Comparison of ENCODE assay signal across 8 cellular contexts in the genomic region with DNA sequence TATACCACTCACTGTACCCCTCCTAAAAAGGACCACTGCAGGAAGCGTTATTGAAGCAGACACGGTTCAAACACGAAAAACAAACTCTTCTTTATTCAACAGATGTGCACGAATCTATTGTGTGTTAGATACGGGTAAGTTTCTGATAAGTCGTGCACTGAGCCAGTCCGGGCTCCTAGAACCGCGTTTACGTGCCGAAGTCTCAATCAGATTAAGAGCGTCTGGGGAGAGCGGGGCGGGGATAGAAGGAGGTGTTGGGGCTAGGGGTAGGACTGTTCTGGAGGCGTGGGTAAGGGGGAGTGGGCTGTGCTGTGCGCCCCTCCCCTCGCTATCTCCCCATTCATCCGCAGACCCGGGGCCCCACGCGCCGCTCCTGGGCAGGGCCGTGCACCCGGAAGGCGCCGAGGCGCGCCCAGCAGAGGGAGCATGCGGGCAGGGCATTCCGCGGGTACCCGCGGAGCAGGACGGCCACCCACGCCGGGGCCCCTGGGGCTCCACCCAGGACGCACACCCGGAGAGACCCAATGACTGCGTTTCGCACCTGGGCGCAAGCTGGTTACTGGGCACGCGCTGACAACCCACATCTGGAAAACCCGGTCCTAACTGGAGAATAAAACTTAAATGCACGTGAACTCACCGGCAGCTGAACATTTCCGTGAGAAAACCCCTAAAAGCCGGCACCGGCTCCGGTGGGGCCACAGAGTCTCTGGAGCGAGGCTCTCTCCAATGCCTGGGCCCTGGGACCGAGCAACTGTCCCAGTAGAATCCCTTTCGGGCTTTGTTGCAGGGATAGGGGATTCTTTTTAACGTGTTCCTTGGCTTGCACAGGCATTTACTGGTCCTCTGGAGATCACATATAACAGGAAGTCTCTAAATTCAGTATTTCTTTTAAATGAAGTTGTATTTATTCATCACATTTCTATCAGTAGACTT. TPM values are rescaled to one million over a fixed set of nuclear protein-coding genes. Genes with fewer than 3 reads are reported as not detected.
A peak's percentile ranks its signal among the peaks of the same experiment; 100 is the strongest.
DNase-seq lines count a peak whose midpoint lies in the region; ATAC-seq and TF ChIP-seq lines count a peak whose summit lies in the region.

No MANE protein-coding gene starts in this region.

- H3K9me3 Mint-ChIP-seq in IgD-negative memory B cell = peaks cover 0 to 2% (median 0%) of the 10 kb centered on the region in 3 donors
- no peaks in the 10 kb centered on the region for H3K9me3 Mint-ChIP-seq in activated naive CD4-positive, alpha-beta T cell treated with anti-CD3 and anti-CD28 coated beads for 36 hours

- H3K4me3 ChIP-seq in SJSA1 = peak overlapping the region; percentile 28
- H3K4me3 ChIP-seq in gastroesophageal sphincter = peak overlapping the region; percentile 30 to 58
- peak overlapping the region; percentile 51 for H3K4me3 ChIP-seq in suprapubic skin

- TF ChIP-seq CTCF in gastroesophageal sphincter (IDR thresholded peaks at IDR 0.05) (peak; percentile 83 to 93 (median 88)), suprapubic skin (IDR thresholded peaks at IDR 0.05) (peak; percentile 74 to 91)

- H3K27ac Mint-ChIP-seq in IgD-negative memory B cell = peak overlapping the region; percentile 95 to 100 (median 99)
- peak overlapping the region; percentile 98 for H3K27ac Mint-ChIP-seq in activated naive CD4-positive, alpha-beta T cell treated with anti-CD3 and anti-CD28 coated beads for 36 hours

- H3K4me1 Mint-ChIP-seq in IgD-negative memory B cell = peaks cover 40 to 51% (median 48%) of the 10 kb centered on the region in 3 donors
- H3K4me1 Mint-ChIP-seq in activated naive CD4-positive, alpha-beta T cell treated with anti-CD3 and anti-CD28 coated beads for 36 hours (ENCODE audit: low read depth) = peaks cover 38% of the 10 kb centered on the region

- H3K27ac ChIP-seq in SJSA1 (peak overlapping the region; percentile 98), gastroesophageal sphincter (peak overlapping the region; percentile 93 to 98 (median 96)), suprapubic skin (peak overlapping the region; percentile 95)

- CTCF ChIA-PET in activated naive CD4-positive, alpha-beta T cell treated with anti-CD3 and anti-CD28 coated beads for 36 hours (lab: Charles Lee) = interaction anchor here (0.6 to 4.5 kb wide), 19 partner anchors 12 to 695 kb away, joined by 3 to 64 read pairs (median 4); a partner anchor contains a TSS

- TF ChIP-seq EP300 in gastroesophageal sphincter (IDR thresholded peaks at IDR 0.05) (no peak), suprapubic skin (IDR thresholded peaks at IDR 0.05) (peak; percentile 14)

- no peaks in the 10 kb centered on the region for H3K36me3 ChIP-seq in SJSA1
- no peaks in the 10 kb centered on the region for H3K36me3 ChIP-seq in gastroesophageal sphincter
- no peaks in the 10 kb centered on the region for H3K36me3 ChIP-seq in suprapubic skin

- DNase-seq in EH (ENCODE audit: low read depth) = peak; percentile 84
- DNase-seq in SJSA1 (ENCODE audit: low read depth in 1 of 2, low spot score in 2 of 2) = peak; percentile 85 to 86
- DNase-seq in activated naive CD4-positive, alpha-beta T cell treated with anti-CD3 and anti-CD28 coated beads for 36 hours = peak; percentile 95
- DNase-seq in nucleus accumbens (lab: John Stamatoyannopoulos, UW) = peak in 55 of 56 donors; percentile 15 to 89 (median 70)
- DNase-seq in suprapubic skin (ENCODE audit: low spot score in 2 of 2) = peak; percentile 92

- H3K9me3 ChIP-seq in SJSA1 (replicated peaks) (no peaks in the 10 kb centered on the region), gastroesophageal sphincter (no peaks in the 10 kb centered on the region), suprapubic skin (no peaks in the 10 kb centered on the region)

- TF ChIP-seq POLR2A in gastroesophageal sphincter (IDR thresholded peaks at IDR 0.05) = peak; percentile 34 to 61
- no peak for TF ChIP-seq POLR2A in suprapubic skin (IDR thresholded peaks at IDR 0.05)

- H3K36me3 Mint-ChIP-seq in IgD-negative memory B cell = peaks cover 11% of the 10 kb centered on the region
- no peaks in the 10 kb centered on the region for H3K36me3 Mint-ChIP-seq in activated naive CD4-positive, alpha-beta T cell treated with anti-CD3 and anti-CD28 coated beads for 36 hours (ENCODE audit: low read depth)

- H3K4me3 Mint-ChIP-seq in IgD-negative memory B cell = peak overlapping the region; percentile 87 to 97 (median 94)
- H3K4me3 Mint-ChIP-seq in activated naive CD4-positive, alpha-beta T cell treated with anti-CD3 and anti-CD28 coated beads for 36 hours = peak overlapping the region; percentile 86

- ATAC-seq in GM21619 (IDR thresholded peaks at IDR 0.05; ENCODE audit: unreplicated experiment) (peak; percentile 59), gastroesophageal sphincter (peak; percentile 84)

- H3K27me3 ChIP-seq in SJSA1 (replicated peaks) = no peaks in the 10 kb centered on the region
- H3K27me3 ChIP-seq in gastroesophageal sphincter = no peaks in the 10 kb centered on the region
- H3K27me3 ChIP-seq in suprapubic skin = no peaks in the 10 kb centered on the region

- intact Hi-C loops in activated naive CD4-positive, alpha-beta T cell treated with anti-CD3 and anti-CD28 coated beads for 36 hours (cut with micrococcal nuclease) = loop anchor here (1.0 to 5.0 kb wide), 19 partner anchors 13 to 708 kb away; a partner anchor contains a TSS

- peaks cover 2% of the 10 kb centered on the region for H3K27me3 Mint-ChIP-seq in IgD-negative memory B cell
- H3K27me3 Mint-ChIP-seq in activated naive CD4-positive, alpha-beta T cell treated with anti-CD3 and anti-CD28 coated beads for 36 hours (ENCODE audit: low read depth) = no peaks in the 10 kb centered on the region

- H3K4me1 ChIP-seq in SJSA1 (replicated peaks) (peaks cover 44% of the 10 kb centered on the region), gastroesophageal sphincter (peaks cover 0 to 34% (median 7%) of the 10 kb centered on the region in 3 donors), suprapubic skin (peaks cover 30% of the 10 kb centered on the region)

- 0 to 4% methylated on average over 4 to 11 of the region's 54 CpGs for WGBS in gastroesophageal sphincter (ENCODE audit: low coverage in 1 of 2), 2 donors
- under 1% methylated on average over 34 of the region's 54 CpGs for WGBS in suprapubic skin

RNA-seq across cellular contexts. Expression of a gene that starts 40.6 kb away (rescaled TPM):
- polyA plus RNA-seq in IgD-negative memory B cell = 47.8 TPM
- 36.1 and 44.3 TPM in 2 replicates for total RNA-seq in SJSA1 (2014; rRNA removed; shearing (Covaris generic))
- total RNA-seq in activated naive CD4-positive, alpha-beta T cell treated with anti-CD3 and anti-CD28 coated beads for 36 hours = 10 to 100 TPM; 41.8 to 46.6 TPM
- 10 to 100 TPM; 42.5 to 65.3 (median 51.3) TPM for total RNA-seq in gastroesophageal sphincter
- total RNA-seq in suprapubic skin = 100 to 1,000 TPM in 3 of 4 donors, 10 to 100 TPM in 1; 82.0 to 296 (median 183) TPM

RNA-seq across cellular contexts. Expression of a gene that starts 49.8 kb away (rescaled TPM):
- polyA plus RNA-seq in IgD-negative memory B cell = 298 TPM
- 15.6 and 27.7 TPM in 2 replicates for total RNA-seq in SJSA1 (2014; rRNA removed; shearing (Covaris generic))
- 1 to 10 TPM; 8.2 to 9.5 TPM for total RNA-seq in activated naive CD4-positive, alpha-beta T cell treated with anti-CD3 and anti-CD28 coated beads for 36 hours
- 10 to 100 TPM; 32.2 to 65.9 (median 45.0) TPM for total RNA-seq in gastroesophageal sphincter
- total RNA-seq in suprapubic skin = 10 to 100 TPM; 27.6 to 64.9 (median 35.8) TPM

Comparison
In these comparisons a context has a peak if more than half of its experiments do, and no peak if none do; other contexts are left out.
1. Peak in every context shown above with its lines: DNase-seq, ATAC-seq, H3K4me3 ChIP-seq and H3K27ac ChIP-seq.
2. POLR2A ChIP-seq: peak in gastroesophageal sphincter (2 of 2); none in suprapubic skin (0 of 2).